In the genomic region with DNA sequence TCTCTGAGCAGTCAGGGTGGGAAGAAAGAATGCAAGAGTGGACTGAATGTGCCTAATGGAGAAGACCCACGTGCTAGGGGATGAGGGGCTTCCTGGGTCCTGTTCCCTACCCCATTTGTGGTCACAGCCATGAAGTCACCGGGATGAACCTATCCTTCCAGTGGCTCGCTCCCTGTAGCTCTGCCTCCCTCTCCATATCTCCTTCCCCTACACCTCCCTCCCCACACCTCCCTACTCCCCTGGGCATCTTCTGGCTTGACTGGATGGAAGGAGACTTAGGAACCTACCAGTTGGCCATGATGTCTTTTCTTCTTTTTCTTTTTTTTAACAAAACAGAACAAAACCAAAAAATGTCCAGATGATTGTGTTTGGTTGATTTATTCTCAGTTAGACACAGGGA, we compare ENCODE assay signal across 2 cellular contexts.
TF ChIP-seq lines count a peak whose summit lies in the region.

No MANE protein-coding gene starts in this region.

TF ChIP-seq in liver, 16 proteins besides CTCF, POLR2A, EP300 and RAD21:
- TF ChIP-seq YY1 (IDR thresholded peaks at IDR 0.05) = no peak
- no peak for TF ChIP-seq FOXA1 (IDR thresholded peaks at IDR 0.05)
- no peak for TF ChIP-seq RXRA (IDR thresholded peaks at IDR 0.05)
- TF ChIP-seq HNF4G (IDR thresholded peaks at IDR 0.05) = no peak
- TF ChIP-seq, protein P1, sequence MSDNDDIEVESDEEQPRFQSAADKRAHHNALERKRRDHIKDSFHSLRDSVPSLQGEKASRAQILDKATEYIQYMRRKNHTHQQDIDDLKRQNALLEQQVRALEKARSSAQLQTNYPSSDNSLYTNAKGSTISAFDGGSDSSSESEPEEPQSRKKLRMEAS (IDR thresholded peaks at IDR 0.05) = no peak
- TF ChIP-seq NR2F2 (IDR thresholded peaks at IDR 0.05) = no peak
- TF ChIP-seq SP1 (IDR thresholded peaks at IDR 0.05) = no peak
- TF ChIP-seq GABPA (IDR thresholded peaks at IDR 0.05 in 1 of 2, conservative IDR thresholded peaks at IDR 0.05 in 1 of 2) = no peak
- TF ChIP-seq, protein P2, sequence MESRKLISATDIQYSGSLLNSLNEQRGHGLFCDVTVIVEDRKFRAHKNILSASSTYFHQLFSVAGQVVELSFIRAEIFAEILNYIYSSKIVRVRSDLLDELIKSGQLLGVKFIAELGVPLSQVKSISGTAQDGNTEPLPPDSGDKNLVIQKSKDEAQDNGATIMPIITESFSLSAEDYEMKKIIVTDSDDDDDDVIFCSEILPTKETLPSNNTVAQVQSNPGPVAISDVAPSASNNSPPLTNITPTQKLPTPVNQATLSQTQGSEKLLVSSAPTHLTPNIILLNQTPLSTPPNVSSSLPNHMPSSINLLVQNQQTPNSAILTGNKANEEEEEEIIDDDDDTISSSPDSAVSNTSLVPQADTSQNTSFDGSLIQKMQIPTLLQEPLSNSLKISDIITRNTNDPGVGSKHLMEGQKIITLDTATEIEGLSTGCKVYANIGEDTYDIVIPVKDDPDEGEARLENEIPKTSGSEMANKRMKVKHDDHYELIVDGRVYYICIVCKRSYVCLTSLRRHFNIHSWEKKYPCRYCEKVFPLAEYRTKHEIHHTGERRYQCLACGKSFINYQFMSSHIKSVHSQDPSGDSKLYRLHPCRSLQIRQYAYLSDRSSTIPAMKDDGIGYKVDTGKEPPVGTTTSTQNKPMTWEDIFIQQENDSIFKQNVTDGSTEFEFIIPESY (IDR thresholded peaks at IDR 0.05) = no peak
- TF ChIP-seq FOXA2 (IDR thresholded peaks at IDR 0.05) = no peak
- TF ChIP-seq, protein P3, sequence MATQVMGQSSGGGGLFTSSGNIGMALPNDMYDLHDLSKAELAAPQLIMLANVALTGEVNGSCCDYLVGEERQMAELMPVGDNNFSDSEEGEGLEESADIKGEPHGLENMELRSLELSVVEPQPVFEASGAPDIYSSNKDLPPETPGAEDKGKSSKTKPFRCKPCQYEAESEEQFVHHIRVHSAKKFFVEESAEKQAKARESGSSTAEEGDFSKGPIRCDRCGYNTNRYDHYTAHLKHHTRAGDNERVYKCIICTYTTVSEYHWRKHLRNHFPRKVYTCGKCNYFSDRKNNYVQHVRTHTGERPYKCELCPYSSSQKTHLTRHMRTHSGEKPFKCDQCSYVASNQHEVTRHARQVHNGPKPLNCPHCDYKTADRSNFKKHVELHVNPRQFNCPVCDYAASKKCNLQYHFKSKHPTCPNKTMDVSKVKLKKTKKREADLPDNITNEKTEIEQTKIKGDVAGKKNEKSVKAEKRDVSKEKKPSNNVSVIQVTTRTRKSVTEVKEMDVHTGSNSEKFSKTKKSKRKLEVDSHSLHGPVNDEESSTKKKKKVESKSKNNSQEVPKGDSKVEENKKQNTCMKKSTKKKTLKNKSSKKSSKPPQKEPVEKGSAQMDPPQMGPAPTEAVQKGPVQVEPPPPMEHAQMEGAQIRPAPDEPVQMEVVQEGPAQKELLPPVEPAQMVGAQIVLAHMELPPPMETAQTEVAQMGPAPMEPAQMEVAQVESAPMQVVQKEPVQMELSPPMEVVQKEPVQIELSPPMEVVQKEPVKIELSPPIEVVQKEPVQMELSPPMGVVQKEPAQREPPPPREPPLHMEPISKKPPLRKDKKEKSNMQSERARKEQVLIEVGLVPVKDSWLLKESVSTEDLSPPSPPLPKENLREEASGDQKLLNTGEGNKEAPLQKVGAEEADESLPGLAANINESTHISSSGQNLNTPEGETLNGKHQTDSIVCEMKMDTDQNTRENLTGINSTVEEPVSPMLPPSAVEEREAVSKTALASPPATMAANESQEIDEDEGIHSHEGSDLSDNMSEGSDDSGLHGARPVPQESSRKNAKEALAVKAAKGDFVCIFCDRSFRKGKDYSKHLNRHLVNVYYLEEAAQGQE (IDR thresholded peaks at IDR 0.05) = no peak
- no peak for TF ChIP-seq HNF4A (conservative IDR thresholded peaks at IDR 0.05)

TF ChIP-seq in HepG2, 621 proteins besides CTCF, POLR2A, EP300 and RAD21:
- TF ChIP-seq SETDB1 (CRISPR knock-in tag; IDR thresholded peaks at IDR 0.05; ENCODE audit: borderline replicate concordance) (no peak), ZNF552 (CRISPR knock-in tag; IDR thresholded peaks at IDR 0.05; ENCODE audit: borderline replicate concordance) (no peak), ZNF138 (CRISPR knock-in tag; IDR thresholded peaks at IDR 0.05; ENCODE audit: low read depth) (no peak), RFXANK (CRISPR knock-in tag; IDR thresholded peaks at IDR 0.05) (no peak), ZFP36L1 (CRISPR knock-in tag; IDR thresholded peaks at IDR 0.05) (no peak), ATF1 (CRISPR knock-in tag; IDR thresholded peaks at IDR 0.05) (no peak)
- TF ChIP-seq, protein P4, sequence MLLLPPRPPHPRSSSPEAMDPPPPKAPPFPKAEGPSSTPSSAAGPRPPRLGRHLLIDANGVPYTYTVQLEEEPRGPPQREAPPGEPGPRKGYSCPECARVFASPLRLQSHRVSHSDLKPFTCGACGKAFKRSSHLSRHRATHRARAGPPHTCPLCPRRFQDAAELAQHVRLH (CRISPR knock-in tag; IDR thresholded peaks at IDR 0.05; ENCODE audit: borderline replicate concordance, low read depth) = no peak
- TF ChIP-seq, protein P5, sequence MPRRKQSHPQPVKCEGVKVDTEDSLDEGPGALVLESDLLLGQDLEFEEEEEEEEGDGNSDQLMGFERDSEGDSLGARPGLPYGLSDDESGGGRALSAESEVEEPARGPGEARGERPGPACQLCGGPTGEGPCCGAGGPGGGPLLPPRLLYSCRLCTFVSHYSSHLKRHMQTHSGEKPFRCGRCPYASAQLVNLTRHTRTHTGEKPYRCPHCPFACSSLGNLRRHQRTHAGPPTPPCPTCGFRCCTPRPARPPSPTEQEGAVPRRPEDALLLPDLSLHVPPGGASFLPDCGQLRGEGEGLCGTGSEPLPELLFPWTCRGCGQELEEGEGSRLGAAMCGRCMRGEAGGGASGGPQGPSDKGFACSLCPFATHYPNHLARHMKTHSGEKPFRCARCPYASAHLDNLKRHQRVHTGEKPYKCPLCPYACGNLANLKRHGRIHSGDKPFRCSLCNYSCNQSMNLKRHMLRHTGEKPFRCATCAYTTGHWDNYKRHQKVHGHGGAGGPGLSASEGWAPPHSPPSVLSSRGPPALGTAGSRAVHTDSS (CRISPR knock-in tag; conservative IDR thresholded peaks at IDR 0.05) = no peak
- TF ChIP-seq, protein P6, sequence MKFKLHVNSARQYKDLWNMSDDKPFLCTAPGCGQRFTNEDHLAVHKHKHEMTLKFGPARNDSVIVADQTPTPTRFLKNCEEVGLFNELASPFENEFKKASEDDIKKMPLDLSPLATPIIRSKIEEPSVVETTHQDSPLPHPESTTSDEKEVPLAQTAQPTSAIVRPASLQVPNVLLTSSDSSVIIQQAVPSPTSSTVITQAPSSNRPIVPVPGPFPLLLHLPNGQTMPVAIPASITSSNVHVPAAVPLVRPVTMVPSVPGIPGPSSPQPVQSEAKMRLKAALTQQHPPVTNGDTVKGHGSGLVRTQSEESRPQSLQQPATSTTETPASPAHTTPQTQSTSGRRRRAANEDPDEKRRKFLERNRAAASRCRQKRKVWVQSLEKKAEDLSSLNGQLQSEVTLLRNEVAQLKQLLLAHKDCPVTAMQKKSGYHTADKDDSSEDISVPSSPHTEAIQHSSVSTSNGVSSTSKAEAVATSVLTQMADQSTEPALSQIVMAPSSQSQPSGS (CRISPR knock-in tag; IDR thresholded peaks at IDR 0.05) = no peak
- TF ChIP-seq, protein P2 (CRISPR knock-in tag; IDR thresholded peaks at IDR 0.05) = no peak
TF ChIP-seq in HepG2: peak in this region for 0.
